In genomic region chr16:56357765-56358322, GRCh38 we compare ENCODE assay signal across 1 cellular context.
TF ChIP-seq lines count a peak whose summit lies in the region.

No MANE protein-coding gene starts in this region.

TF ChIP-seq in HepG2, 621 proteins besides CTCF, POLR2A, EP300 and RAD21 (continued from another document and continues in another):
- TF ChIP-seq ZNF687 (CRISPR knock-in tag; IDR thresholded peaks at IDR 0.05) (peak; percentile 97), ELF4 (CRISPR knock-in tag; IDR thresholded peaks at IDR 0.05; ENCODE audit: borderline replicate concordance) (no peak), ZBTB49 (CRISPR knock-in tag; IDR thresholded peaks at IDR 0.05; ENCODE audit: borderline replicate concordance) (no peak), STAG1 (CRISPR knock-in tag; IDR thresholded peaks at IDR 0.05) (peak; percentile 49), ZNF557 (CRISPR knock-in tag; IDR thresholded peaks at IDR 0.05) (no peak), SP5 (CRISPR knock-in tag; IDR thresholded peaks at IDR 0.05; ENCODE audit: borderline replicate concordance, low read depth) (no peak), POGZ (CRISPR knock-in tag; IDR thresholded peaks at IDR 0.05) (peak; percentile 49; the same call in 1 of the 2 replicates), NRL (CRISPR knock-in tag; IDR thresholded peaks at IDR 0.05; ENCODE audit: borderline replicate concordance) (no peak), SPEN (CRISPR knock-in tag; IDR thresholded peaks at IDR 0.05; ENCODE audit: low read depth) (peak; percentile 54; the same call in 1 of the 2 replicates), ATF3 (CRISPR knock-in tag; IDR thresholded peaks at IDR 0.05) (no peak), SP140L (CRISPR knock-in tag; IDR thresholded peaks at IDR 0.05; ENCODE audit: borderline replicate concordance) (no peak), ZNF549 (CRISPR knock-in tag; IDR thresholded peaks at IDR 0.05) (no peak), ETV6 (CRISPR knock-in tag; conservative IDR thresholded peaks at IDR 0.05) (0 out of 2 replicates have a peak, but pooled peaks have one; percentile 34), SMAD3 (CRISPR knock-in tag; IDR thresholded peaks at IDR 0.05) (no peak), MXD4 (CRISPR knock-in tag; IDR thresholded peaks at IDR 0.05) (peak; percentile 73; the same call in 1 of the 2 replicates), SIN3A (IDR thresholded peaks at IDR 0.05; ENCODE audit: borderline replicate concordance, low read depth, low read length) (0 out of 2 replicates have a peak, but pooled peaks have one; percentile 52), REXO4 (CRISPR knock-in tag; IDR thresholded peaks at IDR 0.05; ENCODE audit: borderline replicate concordance) (no peak), ZNF180 (CRISPR knock-in tag; IDR thresholded peaks at IDR 0.05; ENCODE audit: borderline replicate concordance, low read depth) (no peak), HMGA1 (CRISPR knock-in tag; conservative IDR thresholded peaks at IDR 0.05) (no peak), ZNF530 (CRISPR knock-in tag; IDR thresholded peaks at IDR 0.05; ENCODE audit: low read depth) (no peak), SP1 (IDR thresholded peaks at IDR 0.05) (no peak), SP1 (CRISPR knock-in tag; IDR thresholded peaks at IDR 0.05) (0 out of 2 replicates have a peak, but pooled peaks have one; percentile 35), FOSL2 (CRISPR knock-in tag; IDR thresholded peaks at IDR 0.05) (0 out of 2 replicates have a peak, but pooled peaks have one; percentile 10), PRDM10 (CRISPR knock-in tag; IDR thresholded peaks at IDR 0.05; ENCODE audit: low read depth) (peak; percentile 72; the same call in 1 of the 2 replicates), ETV5 (CRISPR knock-in tag; IDR thresholded peaks at IDR 0.05; ENCODE audit: borderline replicate concordance) (peak; percentile 30), USF2 (IDR thresholded peaks at IDR 0.05; ENCODE audit: low read depth, low read length) (no peak), USF2 (CRISPR knock-in tag; IDR thresholded peaks at IDR 0.05; ENCODE audit: borderline replicate concordance) (no peak), ZNF543 (CRISPR knock-in tag; IDR thresholded peaks at IDR 0.05) (peak; percentile 97), HOXA3 (CRISPR knock-in tag; IDR thresholded peaks at IDR 0.05) (peak; percentile 68), ZSCAN9 (CRISPR knock-in tag; IDR thresholded peaks at IDR 0.05; ENCODE audit: borderline replicate concordance) (no peak), ZNF335 (CRISPR knock-in tag; IDR thresholded peaks at IDR 0.05) (no peak), ZBTB1 (CRISPR knock-in tag; IDR thresholded peaks at IDR 0.05; ENCODE audit: borderline replicate concordance) (no peak), SNAPC4 (CRISPR knock-in tag; IDR thresholded peaks at IDR 0.05) (0 out of 2 replicates have a peak, but pooled peaks have one; percentile 20), ZNF792 (CRISPR knock-in tag; IDR thresholded peaks at IDR 0.05) (no peak), KDM5A (IDR thresholded peaks at IDR 0.05; ENCODE audit: borderline replicate concordance, low read length) (no peak), ZNF768 (CRISPR knock-in tag; IDR thresholded peaks at IDR 0.05) (peak; percentile 70; the same call in 1 of the 2 replicates), BORCS8-MEF2B (CRISPR knock-in tag; IDR thresholded peaks at IDR 0.05) (peak; percentile 9; the same call in 1 of the 2 replicates), NFE2L2 (IDR thresholded peaks at IDR 0.05; ENCODE audit: low read length) (no peak; the same call in 1 of the 2 replicates), ZNF780A (CRISPR knock-in tag; IDR thresholded peaks at IDR 0.05) (no peak), ZBTB2 (CRISPR knock-in tag; IDR thresholded peaks at IDR 0.05; ENCODE audit: low read depth) (no peak), NKX3-1 (CRISPR knock-in tag; IDR thresholded peaks at IDR 0.05) (no peak), ZNF264 (CRISPR knock-in tag; IDR thresholded peaks at IDR 0.05) (no peak), ZFP90 (CRISPR knock-in tag; IDR thresholded peaks at IDR 0.05; ENCODE audit: borderline replicate concordance) (no peak), HMG20B (CRISPR knock-in tag; conservative IDR thresholded peaks at IDR 0.05) (no peak), ZSCAN22 (CRISPR knock-in tag; IDR thresholded peaks at IDR 0.05) (no peak), HNRNPL (IDR thresholded peaks at IDR 0.05; ENCODE audit: low read depth, low read length) (peak; percentile 92), PHF20 (CRISPR knock-in tag; IDR thresholded peaks at IDR 0.05) (no peak)
